Comparison of ENCODE assay signal across 14 cellular contexts in the genomic region with DNA sequence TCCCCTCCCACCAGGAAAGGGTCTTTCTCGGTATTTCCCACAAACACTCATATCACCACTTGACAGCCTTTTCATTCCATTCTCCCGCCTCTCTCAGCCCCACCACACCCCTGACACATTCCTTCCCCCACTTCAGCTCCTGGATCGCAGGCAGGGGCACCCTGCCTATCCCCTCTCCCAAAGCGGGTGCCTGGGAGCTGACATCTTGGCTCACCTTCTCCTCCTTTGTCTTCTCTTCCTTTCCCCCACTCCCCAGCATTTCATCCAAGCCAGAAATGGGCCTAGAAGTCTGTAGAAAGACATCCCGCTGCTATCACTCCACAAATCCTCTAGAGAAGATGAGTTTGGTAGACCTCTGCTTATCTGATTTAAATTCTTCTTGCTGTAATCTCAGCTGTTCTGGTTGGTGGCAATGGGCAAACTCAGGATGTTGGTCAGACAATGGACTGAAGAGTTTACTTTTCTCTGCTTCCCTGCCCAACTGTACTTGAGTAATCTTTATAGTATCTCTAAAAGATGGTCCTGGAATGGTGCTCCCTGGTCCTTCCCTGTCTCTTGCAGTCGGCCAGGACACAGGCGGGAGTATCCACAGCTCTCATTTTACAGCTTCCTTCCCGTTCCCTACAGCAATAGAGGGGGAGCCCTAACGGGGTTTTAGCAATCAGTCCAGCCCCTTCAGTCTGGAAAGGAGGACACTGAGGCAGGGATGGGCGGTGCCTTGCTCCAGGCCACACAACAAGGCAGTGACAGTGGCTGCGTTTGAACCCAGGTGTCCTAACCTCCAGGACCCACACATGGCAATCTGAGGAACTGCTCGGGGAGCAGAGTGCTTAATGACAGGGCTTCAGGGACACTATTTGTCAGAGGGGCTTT.
"Had no signal": no experiment of that assay in that cellular context is flagged by ENCODE, and none has a peak within 500 bp of the region (broad histone marks: within the 10 kb centered on the region; RNA-seq: fewer than 3 reads in every experiment).

No MANE protein-coding gene starts in this region.

- H3K4me3 Mint-ChIP-seq: activated naive CD8-positive, alpha-beta T cell treated with anti-CD3 and anti-CD28 coated beads, Interleukin-2, amount 10 ng/mL, durations not matched to agents 7 days and 5 days; activated T-cell treated with anti-CD3 and anti-CD28 coated beads, Interleukin-2, amount 50 U/mL, for 72 hours; stimulated activated naive CD8-positive, alpha-beta T cell treated with anti-CD3 and anti-CD28 coated beads, Interleukin-15, Interleukin-2, amounts not matched to agents 100 ng/mL and 50 ng/mL, for 24 hours; T-helper 17 cell had no signal

- H3K9me3 Mint-ChIP-seq: activated naive CD8-positive, alpha-beta T cell treated with anti-CD3 and anti-CD28 coated beads, Interleukin-2, amount 10 ng/mL, durations not matched to agents 7 days and 5 days; activated T-cell treated with anti-CD3 and anti-CD28 coated beads, Interleukin-2, amount 50 U/mL, for 72 hours; naive B cell; stimulated activated naive CD8-positive, alpha-beta T cell treated with anti-CD3 and anti-CD28 coated beads, Interleukin-15, Interleukin-2, amounts not matched to agents 100 ng/mL and 50 ng/mL, for 24 hours had no signal

- H3K27me3 ChIP-seq: foreskin keratinocyte had no signal

- DNase-seq: activated CD4-positive, alpha-beta T cell treated with anti-CD3 and anti-CD28 coated beads for 48 hours; activated CD8-positive, alpha-beta memory T cell treated with anti-CD3 and anti-CD28 coated beads, Interleukin-2, amount 50 U/mL, for 48 hours; activated gamma-delta T cell treated with Interleukin-2 at 50 U/mL for 16 hours; activated naive CD8-positive, alpha-beta T cell treated with anti-CD3 and anti-CD28 coated beads, Interleukin-2, amount 10 ng/mL, durations not matched to agents 7 days and 5 days; activated T-cell treated with anti-CD3 and anti-CD28 coated beads, Interleukin-2, amount 50 U/mL, for 72 hours; effector CD8-positive, alpha-beta T cell; foreskin keratinocyte; mammary epithelial cell; naive B cell; small intestine; T-helper 17 cell; WERI-Rb-1 had no signal

- H3K27ac ChIP-seq: foreskin keratinocyte, WERI-Rb-1 had no signal

- FAIRE-seq: small intestine had no signal

- ATAC-seq: activated T-cell treated with anti-CD3 and anti-CD28 coated beads, Interleukin-2, amount 50 U/mL, for 72 hours; left colon; T-helper 17 cell had no signal

- H3K27me3 Mint-ChIP-seq: stimulated activated naive CD8-positive, alpha-beta T cell treated with anti-CD3 and anti-CD28 coated beads, Interleukin-15, Interleukin-2, amounts not matched to agents 100 ng/mL and 50 ng/mL, for 24 hours had no signal

- H3K27ac Mint-ChIP-seq: activated naive CD8-positive, alpha-beta T cell treated with anti-CD3 and anti-CD28 coated beads, Interleukin-2, amount 10 ng/mL, durations not matched to agents 7 days and 5 days; activated T-cell treated with anti-CD3 and anti-CD28 coated beads, Interleukin-2, amount 50 U/mL, for 72 hours; stimulated activated naive CD8-positive, alpha-beta T cell treated with anti-CD3 and anti-CD28 coated beads, Interleukin-15, Interleukin-2, amounts not matched to agents 100 ng/mL and 50 ng/mL, for 24 hours; T-helper 17 cell had no signal

- H3K36me3 ChIP-seq: WERI-Rb-1 had no signal

- H3K4me1 Mint-ChIP-seq: activated naive CD8-positive, alpha-beta T cell treated with anti-CD3 and anti-CD28 coated beads, Interleukin-2, amount 10 ng/mL, durations not matched to agents 7 days and 5 days had no signal

- H3K36me3 Mint-ChIP-seq: activated naive CD8-positive, alpha-beta T cell treated with anti-CD3 and anti-CD28 coated beads, Interleukin-2, amount 10 ng/mL, durations not matched to agents 7 days and 5 days; naive B cell had no signal
